Comparison of ENCODE assay signal across 8 cellular contexts in the genomic region with DNA sequence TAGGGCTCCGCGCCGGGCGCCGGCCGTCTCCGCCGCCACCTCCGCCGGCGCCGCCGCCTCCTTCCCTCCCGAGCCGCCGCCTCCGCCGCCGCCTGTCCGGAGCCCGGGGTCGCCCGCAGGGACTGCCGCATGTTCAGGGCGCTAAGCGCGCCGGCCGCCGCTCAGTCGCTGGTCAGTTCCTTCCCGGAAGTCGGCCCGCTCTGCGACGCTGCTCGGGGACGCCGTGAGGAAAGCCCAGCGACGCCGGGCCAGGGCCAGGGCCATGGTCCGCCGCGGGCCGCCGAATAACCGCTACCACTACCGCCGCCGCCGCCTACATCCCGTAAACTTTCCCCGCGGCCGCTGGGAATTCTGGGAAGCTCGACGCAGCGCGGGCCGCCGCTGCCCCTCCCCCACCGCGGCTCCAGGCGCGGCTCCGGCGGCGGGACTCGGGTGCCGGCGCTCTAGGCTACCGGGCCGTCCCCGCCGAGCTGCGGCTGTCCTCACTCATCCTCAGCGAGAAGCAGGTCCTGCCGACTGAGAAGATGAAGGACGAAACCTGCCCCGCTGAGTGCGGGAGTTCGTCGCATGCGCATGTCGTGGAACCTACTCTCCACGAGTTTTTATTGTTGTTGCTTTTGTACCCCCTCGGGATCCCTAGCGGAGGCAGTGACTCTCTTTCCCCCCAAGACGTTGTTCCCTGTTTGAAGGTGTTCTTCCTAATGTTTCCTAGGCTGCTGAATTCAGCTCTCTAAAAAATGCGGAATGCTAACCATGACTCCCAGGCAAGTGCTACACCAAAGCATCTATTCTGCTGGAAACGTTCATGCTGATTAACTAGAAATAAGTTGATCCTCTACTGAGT. TPM values are rescaled to one million over a fixed set of nuclear protein-coding genes. Genes with fewer than 3 reads are reported as not detected.
A peak's percentile ranks its signal among the peaks of the same experiment; 100 is the strongest.
DNase-seq lines count a peak whose midpoint lies in the region; ATAC-seq and TF ChIP-seq lines count a peak whose summit lies in the region.

A gene (minus strand): TSS at position 299 of the 844 bp plus-strand sequence. CDS start 339 bp downstream, outside the sequence.

- TF ChIP-seq CTCF in IMR-90 (conservative IDR thresholded peaks at IDR 0.05; ENCODE audit: low read depth, low read length) (no peak), Panc1 (IDR thresholded peaks at IDR 0.05) (no peak), fibroblast of the aortic adventitia (IDR thresholded peaks at IDR 0.05; ENCODE audit: insufficient read depth, low read length) (no peak), nephron progenitor cell (IDR thresholded peaks at IDR 0.05) (no peak)

- CTCF ChIA-PET in IMR-90 (lab: Yijun Ruan, JAX), result interaction anchor here (1.9 kb wide), 1 partner anchor 106 kb away, joined by 4 read pairs; no protein-coding TSS in a partner anchor
- CTCF ChIA-PET in Panc1 (lab: Charles Lee), result interaction anchor here (0.6 kb wide), 1 partner anchor 192 kb away, joined by 3 read pairs; no protein-coding TSS in a partner anchor

- peaks cover 8% of the 10 kb centered on the region; the same call in 1 of the 2 replicates for H4K20me1 ChIP-seq in IMR-90 (ENCODE audit: insufficient read depth, low read length)

- H2BK120ac ChIP-seq in IMR-90 (ENCODE audit: low read depth, low read length), result peak within 1 kb of the TSS; percentile 90

- peak within 1 kb of the TSS; percentile 80 for H3K9ac ChIP-seq in IMR-90 (ENCODE audit: low read depth, low read length)

- peak within 1 kb of the TSS; percentile 93 for H3K23ac ChIP-seq in IMR-90 (ENCODE audit: low read depth, low read length)

- H3K4me3 ChIP-seq in IMR-90 (ENCODE audit: insufficient read depth, low read depth, low read length), result peak within 1 kb of the TSS; percentile 90
- peak within 1 kb of the TSS; percentile 75 to 88 for H3K4me3 ChIP-seq in Panc1 (ENCODE audit: low read depth in 2 of 2, low read length in 2 of 2)
- peak within 1 kb of the TSS; percentile 82 for H3K4me3 ChIP-seq in fibroblast of the aortic adventitia (ENCODE audit: low read depth, low read length)

- peaks cover 3 to 22% of the 10 kb centered on the region in 2 experiments; a peak in 3 of 4 replicates for H3K79me1 ChIP-seq in IMR-90 (ENCODE audit: low read depth in 1 of 2, low read length in 2 of 2)

- H4K8ac ChIP-seq in IMR-90 (ENCODE audit: low read depth in 2 of 2, low read length in 2 of 2), result peak within 1 kb of the TSS; percentile 74 to 90; a peak in 3 of 4 replicates

- no peak for TF ChIP-seq RAD21 in IMR-90 (IDR thresholded peaks at IDR 0.05; ENCODE audit: low read length)

- BruUV-seq in IMR-90 (replicated peaks; lab: Mats Ljungman, UMichigan) (no TSS peak), Panc1 (replicated peaks; lab: Mats Ljungman, UMichigan) (no TSS peak)

- peaks cover 3% of the 10 kb centered on the region for H3K9me3 Mint-ChIP-seq in nephron progenitor cell

- H3K4me1 ChIP-seq in IMR-90 (ENCODE audit: control insufficient read depth, insufficient read depth, low read length), result peaks cover 13% of the 10 kb centered on the region
- peaks cover 13% of the 10 kb centered on the region; the same call in 1 of the 2 replicates for H3K4me1 ChIP-seq in Panc1 (ENCODE audit: control insufficient read depth, insufficient read depth, low read length)

- in situ Hi-C loops in IMR-90 (cut with MboI; ENCODE audit: low sequenced_read_pairs) (no loop called here), Panc1 (cut with HindIII; ENCODE audit: low pct_unique_long_range_greater_than_20kb, low sequenced_read_pairs) (no loop called here)

- intact Hi-C loops in IMR-90 (cut with micrococcal nuclease) (loop anchor here (2.0 to 10.0 kb wide), 5 partner anchors 54 to 275 kb away; no protein-coding TSS in a partner anchor), Panc1 (cut with micrococcal nuclease; ENCODE audit: unreplicated experiment) (no loop called here)

- H3K36me3 Mint-ChIP-seq in nephron progenitor cell (ENCODE audit: low read depth), result peaks cover 20% of the 10 kb centered on the region

- 0% methylated on average over 60 of the region's 92 CpGs; no CpG with 5 or more reads in 1 of the 2 experiments for WGBS in IMR-90 (ENCODE audit: extremely low coverage in 2 of 2, insufficient read length in 1 of 2), 2 experiments

- DNase-seq in DMS153 (lab: John Stamatoyannopoulos, UW) (peak; percentile 65), IMR-90 (peak; percentile 87), Panc1 (ENCODE audit: low read depth, low spot score) (peak; percentile 25), fibroblast of the aortic adventitia (ENCODE audit: low read depth) (peak; percentile 86), nephron progenitor cell (peak; percentile 86), stromal cell of bone marrow (ENCODE audit: low read depth) (peak; percentile 63)
- DNase-seq in activated T-helper 9 cell treated with anti-CD3 and anti-CD28 coated beads, Interleukin-2, amount 50 U/mL, for 16 hours (ENCODE audit: low read depth), result peak; percentile 35

- H3K18ac ChIP-seq in IMR-90 (ENCODE audit: low read depth, low read length), result peak within 1 kb of the TSS; percentile 93

- peak within 1 kb of the TSS; percentile 99 for H2AFZ ChIP-seq in IMR-90 (replicated peaks; ENCODE audit: low read length, poor library complexity)

- TF ChIP-seq POLR2A in IMR-90 (IDR thresholded peaks at IDR 0.05; ENCODE audit: low read depth, low read length), result peak; percentile 98

- H3K14ac ChIP-seq in IMR-90 (replicated peaks; ENCODE audit: low read depth, low read length), result peak within 1 kb of the TSS; percentile 94

- peak; percentile 52 for ATAC-seq in GM21447 (IDR thresholded peaks at IDR 0.05; ENCODE audit: unreplicated experiment)
- peak; percentile 86 for ATAC-seq in IMR-90 (ENCODE audit: low read depth)
- ATAC-seq in Panc1, result peak; percentile 93

- H2AK5ac ChIP-seq in IMR-90 (ENCODE audit: low read depth, low read length), result 0 out of 2 replicates have a peak within 1 kb of the TSS, but pooled peaks have one; percentile 82

- H3K27ac ChIP-seq in IMR-90 (ENCODE audit: insufficient read depth, low read length) (peak within 1 kb of the TSS; percentile 98), Panc1 (ENCODE audit: low read length) (peak within 1 kb of the TSS; percentile 92)

- H3K27me3 Mint-ChIP-seq in nephron progenitor cell (ENCODE audit: low read depth, poor library complexity), result no peaks in the 10 kb centered on the region

- peak within 1 kb of the TSS; percentile 75 for H2BK20ac ChIP-seq in IMR-90 (ENCODE audit: low read depth, low read length)

- H3K4me2 ChIP-seq in IMR-90 (ENCODE audit: low read depth, low read length), result peak within 1 kb of the TSS; percentile 98

- H3K4me1 Mint-ChIP-seq in nephron progenitor cell, result peaks cover 11% of the 10 kb centered on the region

- peak within 1 kb of the TSS; percentile 73 for H4K5ac ChIP-seq in IMR-90 (ENCODE audit: low read depth, low read length)

- peak within 1 kb of the TSS; percentile 96 for H2AK9ac ChIP-seq in IMR-90 (replicated peaks; ENCODE audit: low read depth, low read length, poor library complexity)

- H3K36me3 ChIP-seq in IMR-90 (ENCODE audit: control insufficient read depth, insufficient read depth, low read length), result peaks cover 4% of the 10 kb centered on the region
- peaks cover 5% of the 10 kb centered on the region for H3K36me3 ChIP-seq in Panc1 (ENCODE audit: control insufficient read depth, insufficient read depth, low read length)

- peak within 1 kb of the TSS; percentile 99 for H2BK5ac ChIP-seq in IMR-90 (ENCODE audit: low read depth, low read length, poor library complexity, severe bottlenecking)

- H2BK15ac ChIP-seq in IMR-90 (ENCODE audit: low read depth, low read length), result peak within 1 kb of the TSS; percentile 5; the same call in 2 of the 3 replicates

- H3K4me3 Mint-ChIP-seq in nephron progenitor cell, result no peak within 1 kb of the TSS

- no peaks in the 10 kb centered on the region for H3K9me3 ChIP-seq in IMR-90 (ENCODE audit: control insufficient read depth, insufficient read depth, low read length)
- no peaks in the 10 kb centered on the region for H3K9me3 ChIP-seq in Panc1 (ENCODE audit: control insufficient read depth, insufficient read depth, low read depth, low read length)

- peak within 1 kb of the TSS; percentile 95 for H3K4ac ChIP-seq in IMR-90 (ENCODE audit: low read depth, low read length)

- peaks cover 8% of the 10 kb centered on the region for H3K9me1 ChIP-seq in IMR-90 (ENCODE audit: insufficient read depth, low read length)

- H3K27me3 ChIP-seq in IMR-90 (ENCODE audit: control insufficient read depth, insufficient read depth, low read length), result no peaks in the 10 kb centered on the region
- H3K27me3 ChIP-seq in Panc1 (ENCODE audit: control insufficient read depth, insufficient read depth, low read length), result no peaks in the 10 kb centered on the region

- H4K91ac ChIP-seq in IMR-90 (ENCODE audit: insufficient read depth, low read depth, low read length), result peak within 1 kb of the TSS; percentile 96

- POLR2A ChIA-PET in IMR-90 (lab: Charles Lee; ENCODE audit: unreplicated experiment), result interaction anchor here (0.5 to 1.3 kb wide), 8 partner anchors 9 to 1033 kb away, joined by 3 to 8 read pairs (median 4); no protein-coding TSS in a partner anchor
- POLR2A ChIA-PET in Panc1 (lab: Charles Lee), result interaction anchor here (0.5 to 0.6 kb wide), 4 partner anchors 19 to 99 kb away, joined by 3 to 6 read pairs (median 3); no protein-coding TSS in a partner anchor

- dilution Hi-C loops in IMR-90 (cut with HindIII; ENCODE audit: low sequenced_read_pairs, unreplicated experiment), result no loop called here

- peak within 1 kb of the TSS; percentile 90 for H3K27ac Mint-ChIP-seq in nephron progenitor cell

- peak within 1 kb of the TSS; percentile 42 for H3K56ac ChIP-seq in IMR-90 (ENCODE audit: extremely low read depth, insufficient read depth, low read length)

TF ChIP-seq in IMR-90, 13 proteins besides CTCF, POLR2A, EP300 and RAD21:
- TF ChIP-seq CEBPB (IDR thresholded peaks at IDR 0.05; ENCODE audit: low read depth, low read length), result no peak
- TF ChIP-seq BHLHE40 (IDR thresholded peaks at IDR 0.05; ENCODE audit: low read depth, low read length), result no peak
- no peak for TF ChIP-seq RCOR1 (IDR thresholded peaks at IDR 0.05; ENCODE audit: insufficient replicate concordance, low read length)
- no peak for TF ChIP-seq NFE2L2 (IDR thresholded peaks at IDR 0.05; ENCODE audit: low read depth, low read length)
- peak; percentile 5; the same call in 1 of the 2 replicates for TF ChIP-seq MAZ (IDR thresholded peaks at IDR 0.05; ENCODE audit: borderline replicate concordance, low read depth, low read length)

RNA-seq across cellular contexts. Expression of the gene that starts here (rescaled TPM):
- 18.8 and 25.0 TPM in 2 replicates for total RNA-seq in IMR-90 (2012; rRNA removed)
- 14.7 and 17.0 TPM in 2 replicates for polyA plus RNA-seq in IMR-90 (2012; rRNA removed)
- polyA plus RNA-seq in IMR-90 (2012; cell fraction: cytosol; rRNA removed), result 5.3 and 10.8 TPM in 2 replicates
- 8.1 and 8.3 TPM in 2 replicates for polyA plus RNA-seq in IMR-90 (2012; cell fraction: nucleus; rRNA removed; ENCODE audit: low replicate concordance)
- total RNA-seq in Panc1 (2021; ENCODE audit: unreplicated experiment), result 13.2 TPM
- 11.6 TPM for polyA plus RNA-seq in Panc1 (2012; ENCODE audit: insufficient read length)
- total RNA-seq in fibroblast of the aortic adventitia (ENCODE audit: low replicate concordance), result 32.4 and 42.2 TPM in 2 replicates

Comparison
In these comparisons a context has a peak if more than half of its experiments do, and no peak if none do; other contexts are left out.
1. Peak in every context shown above with its lines: DNase-seq, ATAC-seq, H3K4me3 ChIP-seq and H3K27ac ChIP-seq.
2. DNase-seq: peak in every context shown above with its lines; median percentile 87 in IMR-90; 86 in fibroblast of the aortic adventitia; 86 in nephron progenitor cell; 65 in DMS153; 63 in stromal cell of bone marrow; 35 in activated T-helper 9 cell treated with anti-CD3 and anti-CD28 coated beads, Interleukin-2, amount 50 U/mL, for 16 hours; 25 in Panc1.